ENCODE assay signal across 30 cellular contexts in the genomic region with DNA sequence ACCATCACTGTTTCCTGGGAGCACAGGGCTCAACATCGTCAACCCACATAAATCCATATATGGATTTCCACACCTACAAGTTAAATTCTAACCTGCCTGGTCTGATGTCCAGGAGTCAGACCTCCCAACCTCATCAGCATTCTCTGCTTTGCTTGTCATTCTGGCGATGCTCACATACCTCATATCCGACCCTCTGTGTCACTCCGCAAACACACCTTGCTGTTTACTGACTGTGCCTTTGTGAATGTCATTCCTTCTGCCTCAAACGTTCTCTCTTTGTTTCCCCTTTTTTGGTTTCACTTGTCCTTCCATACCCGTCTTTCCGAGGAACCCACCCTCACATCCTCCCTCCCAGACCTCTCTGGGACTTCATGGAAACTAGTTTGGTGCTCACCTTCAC.
"Had no signal": no experiment of that assay in that cellular context is flagged by ENCODE, and none has a peak within 500 bp of the region (broad histone marks: within the 10 kb centered on the region; RNA-seq: fewer than 3 reads in every experiment).

No MANE protein-coding gene starts in this region.

- H3K4me3 ChIP-seq: gastrocnemius medialis, heart left ventricle, left lung, mucosa of descending colon, neural progenitor cell, psoas muscle, skin epidermis, spleen, thoracic aorta, tibial nerve, upper lobe of right lung, vagina had no signal

- H3K4me1 Mint-ChIP-seq: endodermal cell; mesothelial cell of epicardium; nephron; neural progenitor cell; stimulated activated memory B cell treated with anti-CD40 and anti-IgM and Interleukin-4, amounts not matched to agents 10 μg/mL and 1 μg/mL and 100 μg/mL, for 72 hours had no signal

- H3K27me3 ChIP-seq: gastrocnemius medialis, left lung, neural progenitor cell, tibial nerve, upper lobe of right lung, vagina had no signal

- H3K9me3 ChIP-seq: gastrocnemius medialis, left lung, mucosa of descending colon, psoas muscle, thoracic aorta, upper lobe of right lung, vagina had no signal

- H2AFZ ChIP-seq: neural progenitor cell had no signal

- H3K27me3 Mint-ChIP-seq: dendritic cell treated with granulocyte-macrophage colony-stimulating factor and Interleukin-4, amounts not matched to agents 40 ng/mL and 50 ng/mL, for 4 days had no signal

- DNase-seq: effector CD8-positive, alpha-beta T cell; endodermal cell; foreskin fibroblast; gastrocnemius medialis; heart left ventricle; hippocampal formation; left cardiac atrium; left lung; mesenchymal stem cell; mucosa of descending colon; naive thymus-derived CD4-positive, alpha-beta T cell; psoas muscle; right cardiac atrium; spleen; stimulated activated CD4-positive, alpha-beta T cell treated with anti-CD3 and anti-CD28 coated beads, Interleukin-4, amount 100 ng/mL, for 4 hours; upper lobe of right lung had no signal

- H3K4me2 ChIP-seq: neural progenitor cell had no signal

- H3K4me3 Mint-ChIP-seq: dendritic cell treated with granulocyte-macrophage colony-stimulating factor and Interleukin-4, amounts not matched to agents 40 ng/mL and 50 ng/mL, for 4 days; endodermal cell; mesothelial cell of epicardium; naive thymus-derived CD4-positive, alpha-beta T cell; nephron; neural progenitor cell; stimulated activated memory B cell treated with anti-CD40 and anti-IgM and Interleukin-4, amounts not matched to agents 10 μg/mL and 1 μg/mL and 100 μg/mL, for 72 hours; stimulated activated naive CD8-positive, alpha-beta T cell treated with anti-CD3 and anti-CD28 coated beads, Interleukin-15, Interleukin-2, amounts not matched to agents 100 ng/mL and 50 ng/mL, for 24 hours had no signal

- H3K27ac Mint-ChIP-seq: dendritic cell treated with granulocyte-macrophage colony-stimulating factor and Interleukin-4, amounts not matched to agents 40 ng/mL and 50 ng/mL, for 4 days; endodermal cell; mesothelial cell of epicardium; naive thymus-derived CD4-positive, alpha-beta T cell; nephron; neural progenitor cell; stimulated activated memory B cell treated with anti-CD40 and anti-IgM and Interleukin-4, amounts not matched to agents 10 μg/mL and 1 μg/mL and 100 μg/mL, for 72 hours; stimulated activated naive CD8-positive, alpha-beta T cell treated with anti-CD3 and anti-CD28 coated beads, Interleukin-15, Interleukin-2, amounts not matched to agents 100 ng/mL and 50 ng/mL, for 24 hours had no signal

- H3K36me3 Mint-ChIP-seq: mesothelial cell of epicardium; stimulated activated memory B cell treated with anti-CD40 and anti-IgM and Interleukin-4, amounts not matched to agents 10 μg/mL and 1 μg/mL and 100 μg/mL, for 72 hours had no signal

- H3K9me3 Mint-ChIP-seq: endodermal cell, nephron had no signal

- H3K27ac ChIP-seq: epithelial cell of prostate, gastrocnemius medialis, heart left ventricle, left lung, neural progenitor cell, psoas muscle, skin epidermis, spleen, thoracic aorta, tibial nerve, upper lobe of right lung, vagina had no signal

- H3K4me1 ChIP-seq: gastrocnemius medialis, heart left ventricle, left lung, neural progenitor cell, psoas muscle, spleen, tibial nerve, upper lobe of right lung, vagina had no signal

- FAIRE-seq: colon, islet of Langerhans had no signal

- H3K36me3 ChIP-seq: gastrocnemius medialis, heart left ventricle, left lung, neural progenitor cell, spleen, thoracic aorta, tibial nerve, upper lobe of right lung, vagina had no signal

- ATAC-seq: esophagus mucosa; gastrocnemius medialis; heart left ventricle; left cardiac atrium; mucosa of descending colon; naive thymus-derived CD4-positive, alpha-beta T cell; psoas muscle; right cardiac atrium; stimulated activated memory B cell treated with anti-CD40 and anti-IgM and Interleukin-4, amounts not matched to agents 10 μg/mL and 1 μg/mL and 100 μg/mL, for 72 hours; upper lobe of right lung had no signal
